Comparison of ENCODE assay signal across 17 cellular contexts in the genomic region with DNA sequence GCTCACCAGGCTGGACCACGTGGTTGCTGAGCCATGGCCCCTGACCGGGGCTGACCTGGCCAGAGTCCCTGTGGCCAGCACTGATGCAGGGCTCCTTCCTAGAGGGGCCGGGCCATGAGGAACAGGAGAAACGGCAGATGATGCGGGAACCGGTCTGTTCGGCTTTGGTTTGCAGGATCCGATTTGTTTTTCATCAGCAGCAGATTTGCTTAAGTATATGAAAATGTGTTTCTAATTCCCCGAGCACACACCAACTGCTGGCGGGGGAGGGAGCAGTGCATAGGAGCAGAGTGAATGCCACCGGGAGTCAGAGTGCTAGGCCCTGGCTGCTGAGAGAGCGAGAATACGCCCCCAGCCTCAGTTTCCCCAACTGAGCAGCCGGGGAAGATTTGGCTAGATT.
"Had no signal": no experiment of that assay in that cellular context is flagged by ENCODE, and none has a peak within 500 bp of the region (broad histone marks: within the 10 kb centered on the region; RNA-seq: fewer than 3 reads in every experiment).

No MANE protein-coding gene starts in this region.

- DNase-seq: activated CD4-positive, alpha-beta T cell treated with anti-CD3 and anti-CD28 coated beads for 4 hours; activated CD4-positive, alpha-beta T cell treated with anti-CD3 and anti-CD28 coated beads, Interleukin-2, amount 50 U/mL, for 48 hours; activated CD8-positive, alpha-beta memory T cell treated with anti-CD3 and anti-CD28 coated beads, Interleukin-2, amount 50 U/mL, for 4 hours; activated gamma-delta T cell; activated naive CD4-positive, alpha-beta T cell treated with anti-CD3 and anti-CD28 coated beads, Interleukin-2, amount 10 ng/mL, durations not matched to agents 7 days and 5 days; activated naive CD8-positive, alpha-beta T cell treated with anti-CD3 and anti-CD28 coated beads, Interleukin-2, amount 10 ng/mL, durations not matched to agents 7 days and 5 days; activated T-cell treated with anti-CD3 and anti-CD28 coated beads, Interleukin-2, amount 50 U/mL, for 1 hour; amniotic stem cell; foreskin melanocyte; left lung; lower lobe of right lung; mesenchymal stem cell; naive thymus-derived CD8-positive, alpha-beta T cell; stimulated activated CD4-positive, alpha-beta T cell treated with anti-CD3 and anti-CD28 coated beads, Interleukin-2, amount 100 ng/mL, for 48 hours; stimulated activated naive CD4-positive, alpha-beta T cell treated with Interleukin-2 at 50 U/mL for 16 hours had no signal

- H3K27me3 ChIP-seq: neural progenitor cell had no signal

- H3K4me2 ChIP-seq: neural progenitor cell had no signal

- H3K4me1 ChIP-seq: left lung, lower lobe of right lung, tibial nerve had no signal

- H3K36me3 ChIP-seq: lower lobe of right lung, neural progenitor cell, tibial nerve had no signal

- H3K4me3 ChIP-seq: left lung, lower lobe of right lung, neural progenitor cell, tibial nerve had no signal

- H3K27ac ChIP-seq: left lung, lower lobe of right lung, neural progenitor cell, tibial nerve had no signal

- H3K9me3 ChIP-seq: left lung, lower lobe of right lung had no signal

- H2AFZ ChIP-seq: neural progenitor cell had no signal
